Comparison of ENCODE assay signal across 17 cellular contexts in genomic region chr1:150650193-150650592, GRCh38. TPM values are rescaled to one million over a fixed set of nuclear protein-coding genes. Genes with fewer than 3 reads are reported as not detected.
A peak's percentile ranks its signal among the peaks of the same experiment; 100 is the strongest.
DNase-seq lines count a peak whose midpoint lies in the region; ATAC-seq and TF ChIP-seq lines count a peak whose summit lies in the region.
"Had no signal": no experiment of that assay in that cellular context is flagged by ENCODE, and none has a peak within 500 bp of the region (broad histone marks: within the 10 kb centered on the region; RNA-seq: fewer than 3 reads in every experiment).

No MANE protein-coding gene starts in this region.

- TF ChIP-seq CTCF in endothelial cell (IDR thresholded peaks at IDR 0.05; ENCODE audit: unreplicated experiment): no peak

- no peak overlapping the region for H3K4me3 Mint-ChIP-seq in endothelial cell (ENCODE audit: unreplicated experiment)
- H3K4me3 Mint-ChIP-seq: activated T-helper 1 cell treated with anti-CD3 and anti-CD28 coated beads, Interleukin-12 subunit alpha, Interleukin-12 subunit beta, Interleukin-2, Interleukin-4 antibody, amounts not matched to agents 30 ng/mL and 10 ng/mL and 1 ng/mL, durations not matched to agents 14 hours and 24 hours and 36 hours; T-cell had no signal

- H3K9ac ChIP-seq in mucosa of stomach (ENCODE audit: low read length): peak overlapping the region; percentile 3
- H3K9ac ChIP-seq: BLaER1 had no signal

- no peaks in the 10 kb centered on the region for H3K9me3 ChIP-seq in mucosa of stomach (ENCODE audit: control insufficient read depth, low read length)
- H3K9me3 ChIP-seq: BLaER1, gastroesophageal sphincter, right lobe of liver had no signal

- no peaks in the 10 kb centered on the region for H3K4me1 Mint-ChIP-seq in endothelial cell (ENCODE audit: unreplicated experiment)

- H3K36me3 Mint-ChIP-seq in endothelial cell (ENCODE audit: low read depth, unreplicated experiment): peaks cover 4% of the 10 kb centered on the region

- peaks cover 8% of the 10 kb centered on the region for H3K36me3 ChIP-seq in mucosa of stomach (ENCODE audit: control insufficient read depth, insufficient read depth, low read length)

- DNase-seq in HT-29 (ENCODE audit: low spot score) (peak; percentile 67), NCI-H2196 (lab: John Stamatoyannopoulos, UW; ENCODE audit: unreplicated experiment) (peak; percentile 54), endothelial cell (ENCODE audit: low spot score) (no peak), H4 (ENCODE audit: low spot score) (no peak), erythroblast (lab: John Stamatoyannopoulos, UW) (no peak)
- DNase-seq in stimulated activated CD4-positive, alpha-beta T cell treated with anti-CD3 and anti-CD28 coated beads, Interleukin-2, amount 100 ng/mL, for 48 hours: no peak
- DNase-seq: activated CD4-positive, alpha-beta T cell treated with anti-CD3 and anti-CD28 coated beads for 48 hours; effector CD4-positive, alpha-beta T cell; NCI-H187; right lobe of liver; stimulated activated naive CD4-positive, alpha-beta T cell; T-cell had no signal

- no peak overlapping the region for H3K4me3 ChIP-seq in mucosa of stomach (ENCODE audit: low read length)
- H3K4me3 ChIP-seq: BLaER1, gastroesophageal sphincter, right lobe of liver had no signal

- TF ChIP-seq POLR2A in erythroblast (IDR thresholded peaks at IDR 0.05; ENCODE audit: low read length): no peak

- H3K27me3 Mint-ChIP-seq in endothelial cell (ENCODE audit: unreplicated experiment): no peaks in the 10 kb centered on the region
- H3K27me3 Mint-ChIP-seq: T-cell had no signal

- no peak for ATAC-seq in GM19328 (IDR thresholded peaks at IDR 0.05; ENCODE audit: unreplicated experiment)
- ATAC-seq: gastroesophageal sphincter, T-cell had no signal

- H3K27ac Mint-ChIP-seq in endothelial cell (ENCODE audit: unreplicated experiment): peak overlapping the region; percentile 30
- H3K27ac Mint-ChIP-seq: activated T-helper 1 cell treated with anti-CD3 and anti-CD28 coated beads, Interleukin-12 subunit alpha, Interleukin-12 subunit beta, Interleukin-2, Interleukin-4 antibody, amounts not matched to agents 30 ng/mL and 10 ng/mL and 1 ng/mL, durations not matched to agents 14 hours and 24 hours and 36 hours; T-cell had no signal

- H3K9me3 Mint-ChIP-seq in endothelial cell (ENCODE audit: unreplicated experiment): no peaks in the 10 kb centered on the region
- H3K9me3 Mint-ChIP-seq: activated T-helper 1 cell treated with anti-CD3 and anti-CD28 coated beads, Interleukin-12 subunit alpha, Interleukin-12 subunit beta, Interleukin-2, Interleukin-4 antibody, amounts not matched to agents 30 ng/mL and 10 ng/mL and 1 ng/mL, durations not matched to agents 14 hours and 24 hours and 36 hours; T-cell had no signal

- H3K27me3 ChIP-seq in mucosa of stomach (ENCODE audit: control insufficient read depth, insufficient read depth, low read length): no peaks in the 10 kb centered on the region
- H3K27me3 ChIP-seq: BLaER1, gastroesophageal sphincter, right lobe of liver had no signal

- H3K4me1 ChIP-seq in mucosa of stomach (ENCODE audit: control insufficient read depth, insufficient read depth, low read length): peaks cover 40% of the 10 kb centered on the region
- H3K4me1 ChIP-seq: BLaER1, gastroesophageal sphincter had no signal

RNA-seq across cellular contexts. Expression of gene ENSA, which starts 20.8 kb away (rescaled TPM):
- 163 and 200 TPM in 2 replicates for total RNA-seq in HT-29 (2014; rRNA removed; shearing (Covaris generic))
- total RNA-seq in endothelial cell (ENCODE audit: unreplicated experiment): 200 TPM
- 143 and 154 TPM in 2 replicates for total RNA-seq in H4 (2014; rRNA removed; shearing (Covaris generic))

RNA-seq across cellular contexts. Expression of gene GOLPH3L, which starts 46.8 kb away (rescaled TPM):
- total RNA-seq in HT-29 (2014; rRNA removed; shearing (Covaris generic)): 4.9 and 7.7 TPM in 2 replicates
- total RNA-seq in endothelial cell (ENCODE audit: unreplicated experiment): 21.5 TPM
- 8.4 and 10.1 TPM in 2 replicates for total RNA-seq in H4 (2014; rRNA removed; shearing (Covaris generic))

Comparison
In these comparisons a context has a peak if more than half of its experiments do, and no peak if none do; other contexts are left out.
1. DNase-seq: peak in HT-29 (single experiment) and NCI-H2196 (single experiment); none in endothelial cell (single experiment), H4 (single experiment), stimulated activated CD4-positive, alpha-beta T cell treated with anti-CD3 and anti-CD28 coated beads, Interleukin-2, amount 100 ng/mL, for 48 hours (0 of 2) and erythroblast (0 of 2).